In genomic region chr15:74569731-74570070, GRCh38 we compare ENCODE assay signal across 15 cellular contexts. TPM values are rescaled to one million over a fixed set of nuclear protein-coding genes. Genes with fewer than 3 reads are reported as not detected.
DNase-seq lines count a peak whose midpoint lies in the region; TF ChIP-seq lines count a peak whose summit lies in the region.
"Had no signal": no experiment of that assay in that cellular context is flagged by ENCODE, and none has a peak within 500 bp of the region (broad histone marks: within the 10 kb centered on the region; RNA-seq: fewer than 3 reads in every experiment).

No MANE protein-coding gene starts in this region.

- H3K4me3 ChIP-seq in esophagus muscularis mucosa: no peak overlapping the region
- no peak overlapping the region for H3K4me3 ChIP-seq in tibial artery
- H3K4me3 ChIP-seq: PC-9 had no signal

- TF ChIP-seq EP300 in esophagus muscularis mucosa (IDR thresholded peaks at IDR 0.05): no peak

- peak overlapping the region; percentile 16 for H3K27ac Mint-ChIP-seq in activated T-cell treated with anti-CD3 and anti-CD28 coated beads, Interleukin-2, amount 50 U/mL, for 24 hours
- H3K27ac Mint-ChIP-seq in nephron progenitor cell: peak overlapping the region; percentile 86

- H3K4me1 ChIP-seq in esophagus muscularis mucosa: peaks cover 12 to 19% (median 17%) of the 10 kb centered on the region in 4 donors
- peaks cover 0 to 21% (median 11%) of the 10 kb centered on the region in 4 donors for H3K4me1 ChIP-seq in tibial artery

- H3K36me3 ChIP-seq in esophagus muscularis mucosa: peaks cover 12 to 26% (median 23%) of the 10 kb centered on the region in 4 donors
- peaks cover 19 to 27% (median 19%) of the 10 kb centered on the region in 3 donors for H3K36me3 ChIP-seq in tibial artery

- no peaks in the 10 kb centered on the region for H3K27me3 Mint-ChIP-seq in activated T-cell treated with anti-CD3 and anti-CD28 coated beads, Interleukin-2, amount 50 U/mL, for 24 hours
- H3K27me3 Mint-ChIP-seq in nephron progenitor cell (ENCODE audit: low read depth, poor library complexity): peaks cover 20% of the 10 kb centered on the region

- H3K9me3 ChIP-seq in esophagus muscularis mucosa (no peaks in the 10 kb centered on the region), tibial artery (no peaks in the 10 kb centered on the region)

- no peak for TF ChIP-seq POLR2A in esophagus muscularis mucosa (IDR thresholded peaks at IDR 0.05; ENCODE audit: low read depth)

- peak overlapping the region in 3 of 4 donors; percentile 16 to 60 (median 32) for H3K27ac ChIP-seq in esophagus muscularis mucosa (replicated peaks in 1 of 4)
- H3K27ac ChIP-seq in tibial artery: peak overlapping the region; percentile 64 to 65
- H3K27ac ChIP-seq: C4-2B, PC-9 had no signal

- H3K9me3 Mint-ChIP-seq in activated T-cell treated with anti-CD3 and anti-CD28 coated beads, Interleukin-2, amount 50 U/mL, for 24 hours: no peaks in the 10 kb centered on the region
- no peaks in the 10 kb centered on the region for H3K9me3 Mint-ChIP-seq in nephron progenitor cell

- no peak overlapping the region for H3K4me3 Mint-ChIP-seq in activated T-cell treated with anti-CD3 and anti-CD28 coated beads, Interleukin-2, amount 50 U/mL, for 24 hours
- H3K4me3 Mint-ChIP-seq in nephron progenitor cell: no peak overlapping the region

- TF ChIP-seq CTCF in esophagus muscularis mucosa (IDR thresholded peaks at IDR 0.05) (no peak), nephron progenitor cell (IDR thresholded peaks at IDR 0.05) (no peak), tibial artery (IDR thresholded peaks at IDR 0.05) (no peak)

- 82% methylated on average over 4 of the region's 4 CpGs for WGBS in esophagus muscularis mucosa

- H3K27me3 ChIP-seq in esophagus muscularis mucosa (no peaks in the 10 kb centered on the region), tibial artery (no peaks in the 10 kb centered on the region)

- DNase-seq in activated T-cell treated with anti-CD3 and anti-CD28 coated beads, Interleukin-2, amount 50 U/mL, for 24 hours: no peak
- DNase-seq in activated T-cell treated with anti-CD3 and anti-CD28 coated beads, Interleukin-2, amount 50 U/mL, for 1 hour: no peak
- DNase-seq in esophagus muscularis mucosa (ENCODE audit: extremely low spot score) (no peak), nephron progenitor cell (no peak), tibial artery (no peak), pons (ENCODE audit: low spot score) (no peak), NOMO-1 treated with DMSO at 0.1 percent for 48 hours (lab: John Stamatoyannopoulos, UW; ENCODE audit: unreplicated experiment) (no peak), HT-29 (ENCODE audit: low spot score) (no peak)
- DNase-seq: Karpas-422, MM.1S, NCI-H187 treated with DMSO at 0.1 percent for 48 hours, NCI-H446 treated with DMSO at 0.1 percent for 48 hours, NCI-H748 treated with DMSO at 0.1 percent for 48 hours, PC-9 had no signal

- peaks cover 84% of the 10 kb centered on the region for H3K36me3 Mint-ChIP-seq in activated T-cell treated with anti-CD3 and anti-CD28 coated beads, Interleukin-2, amount 50 U/mL, for 24 hours (ENCODE audit: low read depth)
- peaks cover 56% of the 10 kb centered on the region for H3K36me3 Mint-ChIP-seq in nephron progenitor cell (ENCODE audit: low read depth)

- peaks cover 30% of the 10 kb centered on the region for H3K4me1 Mint-ChIP-seq in activated T-cell treated with anti-CD3 and anti-CD28 coated beads, Interleukin-2, amount 50 U/mL, for 24 hours (ENCODE audit: low read depth)
- peaks cover 68% of the 10 kb centered on the region for H3K4me1 Mint-ChIP-seq in nephron progenitor cell

- intact Hi-C loops in esophagus muscularis mucosa (cut with DNase I) (no loop called here), tibial artery (cut with DNase I; ENCODE audit: low total_unique reads) (no loop called here)

RNA-seq across cellular contexts. Expression of gene ARID3B, which starts 28.7 kb away (rescaled TPM):
- total RNA-seq in esophagus muscularis mucosa: 1 to 10 TPM; 3.6 to 6.8 (median 6.7) TPM
- 4.4 and 5.1 TPM in 2 replicates for total RNA-seq in HT-29 (2014; rRNA removed; shearing (Covaris generic))

RNA-seq across cellular contexts. Expression of gene CLK3, which starts 45.9 kb away (rescaled TPM):
- total RNA-seq in esophagus muscularis mucosa: 10 to 100 TPM; 74.6 to 89.8 (median 80.7) TPM
- total RNA-seq in HT-29 (2014; rRNA removed; shearing (Covaris generic)): 94.7 and 115 TPM in 2 replicates
